ENCODE assay signal across 11 cellular contexts in the genomic region with DNA sequence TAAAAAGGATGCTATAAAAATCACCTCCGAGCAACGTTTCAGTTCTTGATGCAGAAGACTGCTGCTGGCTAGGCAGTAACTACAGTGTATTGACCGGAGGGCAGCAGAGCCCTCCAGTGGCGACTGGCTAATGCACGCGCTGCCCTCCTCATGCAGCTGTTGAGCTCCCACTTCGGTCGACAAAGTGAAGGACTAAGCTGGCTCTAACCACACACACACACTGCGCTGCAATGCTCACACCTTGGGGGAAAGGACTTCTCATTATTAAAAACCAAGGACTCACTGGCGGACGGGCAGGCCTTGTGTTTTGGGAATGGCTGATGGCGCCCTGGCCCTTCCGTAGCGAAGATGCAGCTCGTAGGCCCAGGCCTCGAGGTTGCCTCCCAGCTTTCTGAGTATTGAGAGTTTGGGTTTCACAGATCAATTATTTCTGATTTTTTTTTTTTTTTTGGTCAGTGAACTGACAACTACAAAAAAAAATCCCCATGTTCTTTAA.
DNase-seq lines count a peak whose midpoint lies in the region; ATAC-seq, FAIRE-seq and TF ChIP-seq lines count a peak whose summit lies in the region.
"Had no signal": no experiment of that assay in that cellular context is flagged by ENCODE, and none has a peak within 500 bp of the region (broad histone marks: within the 10 kb centered on the region; RNA-seq: fewer than 3 reads in every experiment).

No MANE protein-coding gene starts in this region.

- H3K27ac Mint-ChIP-seq in CD8-positive, alpha-beta memory T cell, result no peak overlapping the region
- no peak overlapping the region for H3K27ac Mint-ChIP-seq in natural killer cell treated with Interleukin-12 subunit alpha and Interleukin-12 subunit beta and Interleukin-15 and Interleukin-18, amount 100 ng/mL, for 72 hours
- H3K27ac Mint-ChIP-seq: CD4-positive, CD25-positive, alpha-beta regulatory T cell had no signal

- CTCF ChIA-PET in CD8-positive, alpha-beta memory T cell (lab: Charles Lee), result no interaction called here

- POLR2A ChIA-PET in CD8-positive, alpha-beta memory T cell (lab: Charles Lee), result no interaction called here

- no peak for FAIRE-seq in small intestine (lab: Jason Lieb, UNC)

- H3K9me3 ChIP-seq in small intestine (ENCODE audit: control insufficient read depth, low read depth), result no peaks in the 10 kb centered on the region
- no peaks in the 10 kb centered on the region for H3K9me3 ChIP-seq in CD8-positive, alpha-beta memory T cell (ENCODE audit: low read length)

- peaks cover 16 to 42% of the 10 kb centered on the region in 2 donors for H3K36me3 ChIP-seq in small intestine (ENCODE audit: control insufficient read depth in 2 of 2, insufficient read depth in 2 of 2, low read length in 2 of 2)
- H3K36me3 ChIP-seq in CD8-positive, alpha-beta memory T cell (ENCODE audit: insufficient read depth, low read length), result peaks cover 22% of the 10 kb centered on the region

- no peak for ATAC-seq in foreskin keratinocyte
- ATAC-seq in natural killer cell treated with Interleukin-12 subunit alpha and Interleukin-12 subunit beta and Interleukin-15 and Interleukin-18, amount 100 ng/mL, for 72 hours, result no peak
- ATAC-seq: PC-3 had no signal

- H3K27me3 Mint-ChIP-seq in CD8-positive, alpha-beta memory T cell, result no peaks in the 10 kb centered on the region
- H3K27me3 Mint-ChIP-seq in natural killer cell treated with Interleukin-12 subunit alpha and Interleukin-12 subunit beta and Interleukin-15 and Interleukin-18, amount 100 ng/mL, for 72 hours, result no peaks in the 10 kb centered on the region
- H3K27me3 Mint-ChIP-seq: CD4-positive, CD25-positive, alpha-beta regulatory T cell had no signal

- H3K36me3 Mint-ChIP-seq in CD8-positive, alpha-beta memory T cell, result peaks cover 0 to 87% (median 36%) of the 10 kb centered on the region in 3 donors
- H3K36me3 Mint-ChIP-seq in natural killer cell treated with Interleukin-12 subunit alpha and Interleukin-12 subunit beta and Interleukin-15 and Interleukin-18, amount 100 ng/mL, for 72 hours, result peaks cover 26% of the 10 kb centered on the region

- H3K27me3 ChIP-seq in foreskin keratinocyte (no peaks in the 10 kb centered on the region), small intestine (ENCODE audit: control insufficient read depth in 2 of 2, insufficient read depth in 2 of 2, low read length in 2 of 2) (no peaks in the 10 kb centered on the region)
- H3K27me3 ChIP-seq in CD8-positive, alpha-beta memory T cell (ENCODE audit: insufficient read depth, low read length, poor library complexity, severe bottlenecking), result no peaks in the 10 kb centered on the region

- peak; percentile 44 for TF ChIP-seq CTCF in foreskin keratinocyte (conservative IDR thresholded peaks at IDR 0.05)

- H3K27ac ChIP-seq in foreskin keratinocyte (no peak overlapping the region), small intestine (ENCODE audit: low read depth in 1 of 2, low read length in 1 of 2) (no peak overlapping the region)
- H3K27ac ChIP-seq in CD8-positive, alpha-beta memory T cell (ENCODE audit: low read depth, low read length), result no peak overlapping the region

- H3K4me1 ChIP-seq in foreskin keratinocyte (no peaks in the 10 kb centered on the region), small intestine (ENCODE audit: control insufficient read depth in 2 of 2, insufficient read depth in 1 of 2, low read depth in 1 of 2, low read length in 1 of 2) (no peaks in the 10 kb centered on the region)
- H3K4me1 ChIP-seq in CD8-positive, alpha-beta memory T cell (ENCODE audit: insufficient read depth, low read length), result no peaks in the 10 kb centered on the region

- H3K4me3 ChIP-seq in small intestine (ENCODE audit: low read depth in 1 of 2, low read length in 2 of 2), result no peak overlapping the region
- no peak overlapping the region for H3K4me3 ChIP-seq in CD8-positive, alpha-beta memory T cell (ENCODE audit: low read length)

- no peak overlapping the region for H3K4me3 Mint-ChIP-seq in CD8-positive, alpha-beta memory T cell
- H3K4me3 Mint-ChIP-seq in natural killer cell treated with Interleukin-12 subunit alpha and Interleukin-12 subunit beta and Interleukin-15 and Interleukin-18, amount 100 ng/mL, for 72 hours, result no peak overlapping the region
- H3K4me3 Mint-ChIP-seq: CD4-positive, CD25-positive, alpha-beta regulatory T cell had no signal

- no peaks in the 10 kb centered on the region for H3K4me1 Mint-ChIP-seq in CD8-positive, alpha-beta memory T cell
- H3K4me1 Mint-ChIP-seq in natural killer cell treated with Interleukin-12 subunit alpha and Interleukin-12 subunit beta and Interleukin-15 and Interleukin-18, amount 100 ng/mL, for 72 hours (ENCODE audit: low read depth in 2 of 2), result peaks cover 4 to 14% of the 10 kb centered on the region in 2 donors

- H3K9me3 Mint-ChIP-seq in CD8-positive, alpha-beta memory T cell, result no peaks in the 10 kb centered on the region
- no peaks in the 10 kb centered on the region for H3K9me3 Mint-ChIP-seq in natural killer cell treated with Interleukin-12 subunit alpha and Interleukin-12 subunit beta and Interleukin-15 and Interleukin-18, amount 100 ng/mL, for 72 hours

- peak; percentile 38 for DNase-seq in NCI-H82 (lab: John Stamatoyannopoulos, UW)
- no peak for DNase-seq in NCI-H82 treated with DMSO at 0.1 percent for 48 hours (lab: John Stamatoyannopoulos, UW; ENCODE audit: unreplicated experiment)
- peak; percentile 40 for DNase-seq in RPMI8226
- DNase-seq in foreskin keratinocyte, result no peak
- peak; percentile 8 for DNase-seq in small intestine
- no peak for DNase-seq in NOMO-1 treated with DMSO at 0.1 percent for 48 hours (lab: John Stamatoyannopoulos, UW; ENCODE audit: unreplicated experiment)
- no peak for DNase-seq in CD8-positive, alpha-beta memory T cell
- no peak for DNase-seq in natural killer cell treated with Interleukin-12 subunit alpha and Interleukin-12 subunit beta and Interleukin-15 and Interleukin-18, amount 100 ng/mL, for 72 hours (ENCODE audit: low spot score)
- DNase-seq: activated gamma-delta T cell treated with Interleukin-2 at 50 U/mL for 16 hours, PC-3 had no signal

- WGBS in small intestine, 3 donors, result 76 to 84% (median 83%) methylated on average over 16 of the region's 16 CpGs

Comparison
In these comparisons a context has a peak if more than half of its experiments do, and no peak if none do; other contexts are left out.
1. DNase-seq: peak in NCI-H82 (single experiment), RPMI8226 (single experiment) and small intestine (single experiment); none in NCI-H82 treated with DMSO at 0.1 percent for 48 hours (single experiment), foreskin keratinocyte (0 of 2), NOMO-1 treated with DMSO at 0.1 percent for 48 hours (single experiment), CD8-positive, alpha-beta memory T cell (0 of 5) and natural killer cell treated with Interleukin-12 subunit alpha and Interleukin-12 subunit beta and Interleukin-15 and Interleukin-18, amount 100 ng/mL, for 72 hours (single experiment).